In genomic region chr1:57845041-57845440, GRCh38 we compare ENCODE assay signal across 25 cellular contexts.
DNase-seq lines count a peak whose midpoint lies in the region; ATAC-seq, FAIRE-seq and TF ChIP-seq lines count a peak whose summit lies in the region.
"Had no signal": no experiment of that assay in that cellular context is flagged by ENCODE, and none has a peak within 500 bp of the region (broad histone marks: within the 10 kb centered on the region; RNA-seq: fewer than 3 reads in every experiment).

No MANE protein-coding gene starts in this region.

- H3K27ac ChIP-seq in keratinocyte (ENCODE audit: control insufficient read depth, insufficient read depth, low read length) = peak overlapping the region; percentile 85
- H3K27ac ChIP-seq: tibial artery had no signal

- no peaks in the 10 kb centered on the region for H3K27me3 ChIP-seq in keratinocyte (ENCODE audit: control insufficient read depth, extremely low read depth, insufficient read depth, low read length)
- H3K27me3 ChIP-seq: tibial artery had no signal

- in situ Hi-C loops in astrocyte of the spinal cord (cut with HindIII; ENCODE audit: low sequenced_read_pairs) = no loop called here

- H3K9me3 ChIP-seq in keratinocyte (ENCODE audit: control insufficient read depth, low read depth, low read length) = peaks cover 7% of the 10 kb centered on the region

- FAIRE-seq in keratinocyte (lab: Jason Lieb, UNC) (peak; percentile 95), HTR-8/SVneo (lab: Jason Lieb, UNC) (no peak)
- FAIRE-seq: GM18507 had no signal

- H3K4me2 ChIP-seq in keratinocyte (ENCODE audit: control insufficient read depth, extremely low read depth, insufficient read depth, low read depth, low read length) = peak overlapping the region; percentile 75

- no peak overlapping the region for H3K4me3 ChIP-seq in astrocyte of the spinal cord (ENCODE audit: low read depth, low read length)
- peak overlapping the region in 1 of 3 experiments; percentile 33 for H3K4me3 ChIP-seq in keratinocyte (ENCODE audit: control insufficient read depth in 2 of 3, extremely low read depth in 1 of 3, insufficient read depth in 2 of 3, low read depth in 1 of 3, low read length in 3 of 3)
- H3K4me3 ChIP-seq: lung, tibial artery had no signal

- no peak overlapping the region for H2AFZ ChIP-seq in keratinocyte (ENCODE audit: control insufficient read depth, low read length)

- dilution Hi-C loops in keratinocyte (cut with MboI; ENCODE audit: extremely low pct_ligation_motif_present, low sequenced_read_pairs) = no loop called here

- no peak for TF ChIP-seq CTCF in astrocyte of the spinal cord (IDR thresholded peaks at IDR 0.05; ENCODE audit: low read depth, low read length)
- no peak for TF ChIP-seq CTCF in keratinocyte (optimal IDR thresholded peaks at IDR 0.05 in 1 of 3, IDR thresholded peaks at IDR 0.05 in 1 of 3, conservative IDR thresholded peaks at IDR 0.05 in 1 of 3; ENCODE audit: extremely low read depth in 1 of 3, insufficient read depth in 2 of 3, low read length in 3 of 3)

- H3K9me1 ChIP-seq in keratinocyte (ENCODE audit: control insufficient read depth, extremely low read depth, insufficient read depth, low read length) = no peaks in the 10 kb centered on the region

- peak overlapping the region; percentile 33 for H3K9ac ChIP-seq in keratinocyte (ENCODE audit: control insufficient read depth, extremely low read depth, insufficient read depth, low read length)

- peak; percentile 86 for DNase-seq in DMS53 treated with DMSO at 0.1 percent for 48 hours (lab: John Stamatoyannopoulos, UW; ENCODE audit: unreplicated experiment)
- DNase-seq in NCI-H2029 (lab: John Stamatoyannopoulos, UW) = peak; percentile 43
- peak; percentile 45 for DNase-seq in astrocyte of the spinal cord (ENCODE audit: low read depth, low spot score)
- peak; percentile 73 for DNase-seq in keratinocyte (ENCODE audit: low read depth, low spot score)
- no peak for DNase-seq in HTR-8/SVneo (ENCODE audit: insufficient read length, low spot score)
- no peak for DNase-seq in activated CD4-positive, alpha-beta T cell treated with anti-CD3 and anti-CD28 coated beads for 48 hours
- no peak for DNase-seq in activated naive CD4-positive, alpha-beta T cell treated with Interleukin-2 at 50 U/mL for 16 hours
- DNase-seq: activated CD4-positive, alpha-beta T cell treated with anti-CD3 and anti-CD28 coated beads for 1 hour; activated naive CD8-positive, alpha-beta T cell treated with anti-CD3 and anti-CD28 coated beads, Interleukin-2, amount 50 U/mL, for 24 hours; CD8-positive, alpha-beta memory T cell; central memory CD4-positive, alpha-beta T cell; DND-41; effector CD8-positive, alpha-beta T cell; Kasumi-1; NCI-H1417 treated with DMSO at 0.1 percent for 48 hours; NCI-H2171 treated with DMSO at 0.1 percent for 48 hours; NK-92 treated with Interleukin-12 subunit alpha and Interleukin-12 subunit beta, amount 100 ng/mL, for 24 hours; stimulated activated CD4-positive, alpha-beta T cell treated with anti-CD3 and anti-CD28 coated beads, Interleukin-2, amount 100 ng/mL, for 24 hours; stimulated activated naive CD4-positive, alpha-beta T cell treated with Interleukin-2 at 50 U/mL for 16 hours; tibial artery had no signal

- peaks cover 53% of the 10 kb centered on the region for H3K4me1 ChIP-seq in keratinocyte (ENCODE audit: control insufficient read depth, extremely low read depth, insufficient read depth, low read length)
- H3K4me1 ChIP-seq: tibial artery had no signal

- ATAC-seq in GM21737 (IDR thresholded peaks at IDR 0.05; ENCODE audit: unreplicated experiment) = no peak
- ATAC-seq: activated naive CD8-positive, alpha-beta T cell treated with anti-CD3 and anti-CD28 coated beads, Interleukin-2, amount 50 U/mL, for 24 hours; activated T-helper 17 cell treated with anti-CD3 and anti-CD28 coated beads, Interleukin-2, amount 50 U/mL, for 72 hours; sciatic nerve had no signal

- no peaks in the 10 kb centered on the region for H4K20me1 ChIP-seq in keratinocyte (ENCODE audit: control insufficient read depth, extremely low read depth, insufficient read depth, low read length)

- H3K79me2 ChIP-seq in keratinocyte (ENCODE audit: control insufficient read depth, insufficient read depth, low read length) = no peaks in the 10 kb centered on the region

- H3K36me3 ChIP-seq in keratinocyte (ENCODE audit: control insufficient read depth in 2 of 2, extremely low read depth in 1 of 2, insufficient read depth in 2 of 2, low read length in 2 of 2) = no peaks in the 10 kb centered on the region
- H3K36me3 ChIP-seq: tibial artery had no signal

Comparison
In these comparisons a context has a peak if more than half of its experiments do, and no peak if none do; other contexts are left out.
1. DNase-seq: peak in DMS53 treated with DMSO at 0.1 percent for 48 hours (single experiment), NCI-H2029 (single experiment), astrocyte of the spinal cord (single experiment) and keratinocyte (single experiment); none in HTR-8/SVneo (single experiment), activated CD4-positive, alpha-beta T cell treated with anti-CD3 and anti-CD28 coated beads for 48 hours (single experiment) and activated naive CD4-positive, alpha-beta T cell treated with Interleukin-2 at 50 U/mL for 16 hours (single experiment).